ENCODE assay signal across 28 cellular contexts in the genomic region with DNA sequence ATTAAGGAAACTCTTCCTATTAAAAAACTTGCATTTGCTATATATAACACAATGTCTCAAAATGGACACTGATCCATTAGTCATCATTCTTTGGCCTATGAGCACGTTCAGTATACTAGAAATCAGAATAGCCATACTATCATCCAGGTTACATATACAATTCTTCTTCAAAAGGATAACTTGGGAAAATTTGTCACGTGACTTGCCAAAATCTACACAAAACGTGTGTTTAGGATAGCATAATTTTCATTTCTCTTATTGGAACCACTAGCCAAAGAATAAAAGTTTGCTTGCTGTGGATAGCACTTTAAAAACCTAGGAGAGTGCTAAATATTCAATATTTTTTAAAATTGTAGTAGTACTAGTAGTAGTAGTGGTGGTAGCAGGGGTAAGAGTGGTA.
"Had no signal": no experiment of that assay in that cellular context is flagged by ENCODE, and none has a peak within 500 bp of the region (broad histone marks: within the 10 kb centered on the region; RNA-seq: fewer than 3 reads in every experiment).

No MANE protein-coding gene starts in this region.

- H3K9me3 ChIP-seq: colonic mucosa, esophagus muscularis mucosa, esophagus squamous epithelium, gastrocnemius medialis, gastroesophageal sphincter had no signal

- H3K27me3 ChIP-seq: colonic mucosa, dorsolateral prefrontal cortex, esophagus muscularis mucosa, esophagus squamous epithelium, foreskin keratinocyte, gastrocnemius medialis, gastroesophageal sphincter, heart left ventricle, heart right ventricle had no signal

- DNase-seq: colonic mucosa; cortex of kidney; dermis blood vessel endothelial cell; dorsolateral prefrontal cortex; effector CD4-positive, alpha-beta T cell; effector CD8-positive, alpha-beta T cell; effector memory CD4-positive, alpha-beta T cell; effector memory CD8-positive, alpha-beta T cell; endodermal cell; erythroblast; esophagus squamous epithelium; foreskin fibroblast; foreskin keratinocyte; foreskin melanocyte; gastrocnemius medialis; glutamatergic neuron; head of caudate nucleus; heart left ventricle; heart right ventricle had no signal

- H3K36me3 ChIP-seq: colonic mucosa, esophagus muscularis mucosa, esophagus squamous epithelium, gastrocnemius medialis, gastroesophageal sphincter, heart left ventricle, heart right ventricle had no signal

- H3K4me1 ChIP-seq: colonic mucosa, esophagus muscularis mucosa, esophagus squamous epithelium, foreskin keratinocyte, gastrocnemius medialis, gastroesophageal sphincter, heart left ventricle, heart right ventricle had no signal

- H3K27ac ChIP-seq: colonic mucosa, coronary artery, dorsolateral prefrontal cortex, epithelial cell of prostate, esophagus muscularis mucosa, esophagus squamous epithelium, foreskin keratinocyte, gastrocnemius medialis, gastroesophageal sphincter, heart left ventricle, heart right ventricle had no signal

- ATAC-seq: effector memory CD8-positive, alpha-beta T cell; esophagus mucosa; foreskin keratinocyte; gastrocnemius medialis; gastroesophageal sphincter; heart left ventricle; heart right ventricle had no signal

- FAIRE-seq: colon, endometrium, endothelial cell of umbilical vein, frontal cortex had no signal

- H3K4me3 ChIP-seq: colonic mucosa, coronary artery, dorsolateral prefrontal cortex, esophagus muscularis mucosa, esophagus squamous epithelium, gastrocnemius medialis, gastroesophageal sphincter, heart left ventricle, heart right ventricle had no signal
